Comparison of ENCODE assay signal across 25 cellular contexts in genomic region chr9:99180662-99181061, GRCh38. TPM values are rescaled to one million over a fixed set of nuclear protein-coding genes. Genes with fewer than 3 reads are reported as not detected.
DNase-seq lines count a peak whose midpoint lies in the region; ATAC-seq, FAIRE-seq and TF ChIP-seq lines count a peak whose summit lies in the region.
"Had no signal": no experiment of that assay in that cellular context is flagged by ENCODE, and none has a peak within 500 bp of the region (broad histone marks: within the 10 kb centered on the region; RNA-seq: fewer than 3 reads in every experiment).

No MANE protein-coding gene starts in this region.

- no peak for FAIRE-seq in HepG2 (lab: Jason Lieb, UNC)
- FAIRE-seq: frontal cortex had no signal

- TF ChIP-seq EP300 in HepG2 (IDR thresholded peaks at IDR 0.05; ENCODE audit: low read depth in 2 of 2, low read length in 2 of 2) (no peak), HepG2 (CRISPR knock-in tag; IDR thresholded peaks at IDR 0.05; ENCODE audit: borderline replicate concordance) (no peak), esophagus muscularis mucosa (IDR thresholded peaks at IDR 0.05) (no peak)

- H3K9ac ChIP-seq in HepG2 (ENCODE audit: insufficient read depth, low read depth, low read length): no peak overlapping the region

- H3K36me3 ChIP-seq in HepG2 (replicated peaks in 1 of 2; ENCODE audit: control insufficient read depth in 1 of 2, insufficient read depth in 2 of 2, low read length in 2 of 2): no peaks in the 10 kb centered on the region
- H3K36me3 ChIP-seq in right lobe of liver: no peaks in the 10 kb centered on the region
- no peaks in the 10 kb centered on the region for H3K36me3 ChIP-seq in WERI-Rb-1
- no peaks in the 10 kb centered on the region for H3K36me3 ChIP-seq in esophagus muscularis mucosa
- H3K36me3 ChIP-seq: cardiac muscle cell, esophagus squamous epithelium, thyroid gland had no signal

- H3K4me3 ChIP-seq in HepG2 (replicated peaks in 1 of 3; ENCODE audit: insufficient read depth in 1 of 3, low read depth in 2 of 3, low read length in 3 of 3) (no peak overlapping the region), right lobe of liver (no peak overlapping the region), WERI-Rb-1 (ENCODE audit: low read depth, low read length) (no peak overlapping the region), esophagus muscularis mucosa (no peak overlapping the region)
- H3K4me3 ChIP-seq: cardiac muscle cell, coronary artery, esophagus squamous epithelium, hepatocyte, thyroid gland had no signal

- POLR2A ChIA-PET in HepG2 (lab: Yijun Ruan, JAX): no interaction called here

- ATAC-seq in HepG2: no peak
- no peak for ATAC-seq in right lobe of liver
- no peak for ATAC-seq in GM21529 (IDR thresholded peaks at IDR 0.05; ENCODE audit: unreplicated experiment)
- ATAC-seq: left lobe of liver, SK-N-SH treated with all-trans-retinoic acid at 6 μM for 48 hours had no signal

- no peaks in the 10 kb centered on the region for H4K20me1 ChIP-seq in HepG2 (ENCODE audit: insufficient read depth, low read length)

- DNase-seq in HepG2 (ENCODE audit: low spot score) (no peak), right lobe of liver (no peak), WERI-Rb-1 (no peak), esophagus muscularis mucosa (ENCODE audit: extremely low spot score) (peak; percentile 91), NCI-H446 treated with DMSO at 0.1 percent for 48 hours (lab: John Stamatoyannopoulos, UW) (no peak), glomerular visceral epithelial cell (ENCODE audit: extremely low spot score) (no peak)
- DNase-seq: activated CD8-positive, alpha-beta memory T cell treated with anti-CD3 and anti-CD28 coated beads, Interleukin-2, amount 50 U/mL, for 4 hours; activated naive CD4-positive, alpha-beta T cell; aorta; endodermal cell; esophagus squamous epithelium; immature natural killer cell; mesendoderm; NCI-H1092 treated with DMSO at 0.1 percent for 48 hours; NCI-H187 treated with DMSO at 0.1 percent for 48 hours; NCI-H774; stimulated activated naive CD4-positive, alpha-beta T cell; thyroid gland had no signal

- in situ Hi-C loops in HepG2 (cut with HindIII; ENCODE audit: extremely low pct_ligation_motif_present, low pct_unique_long_range_greater_than_20kb): loop anchor here (10.0 to 25.0 kb wide), 2 partner anchors 624 to 832 kb away; no protein-coding TSS in a partner anchor

- H3K27ac ChIP-seq in HepG2 (ENCODE audit: extremely low read length, insufficient read depth, low read length) (no peak overlapping the region), right lobe of liver (no peak overlapping the region), WERI-Rb-1 (peak overlapping the region; percentile 25; the same call in 1 of the 2 replicates), esophagus muscularis mucosa (replicated peaks in 1 of 4) (no peak overlapping the region)
- H3K27ac ChIP-seq: cardiac muscle cell, coronary artery, esophagus squamous epithelium, hepatocyte, thyroid gland had no signal

- no peaks in the 10 kb centered on the region for H3K79me2 ChIP-seq in HepG2 (ENCODE audit: insufficient read depth, low read length)
- H3K79me2 ChIP-seq: hepatocyte had no signal

- no peaks in the 10 kb centered on the region for H3K9me3 ChIP-seq in HepG2 (ENCODE audit: low read length)
- H3K9me3 ChIP-seq in right lobe of liver: no peaks in the 10 kb centered on the region
- no peaks in the 10 kb centered on the region for H3K9me3 ChIP-seq in WERI-Rb-1 (ENCODE audit: severe bottlenecking)
- H3K9me3 ChIP-seq in esophagus muscularis mucosa: no peaks in the 10 kb centered on the region
- H3K9me3 ChIP-seq: esophagus squamous epithelium, thyroid gland had no signal

- no peak for TF ChIP-seq POLR2A in HepG2 (IDR thresholded peaks at IDR 0.05; ENCODE audit: insufficient read depth in 1 of 2, low read depth in 2 of 2, low read length in 2 of 2)
- no peak for TF ChIP-seq POLR2A in right lobe of liver (IDR thresholded peaks at IDR 0.05)
- TF ChIP-seq POLR2A in esophagus muscularis mucosa (IDR thresholded peaks at IDR 0.05; ENCODE audit: low read depth): no peak

- WGBS in HepG2 (ENCODE audit: low lambda C conversion rate): 34% methylated on average over 6 of the region's 9 CpGs
- 66% methylated on average over 5 of the region's 9 CpGs for WGBS in right lobe of liver (ENCODE audit: insufficient coverage, low coverage, low lambda C conversion rate, missing lambda C conversion rate)
- 87% methylated on average over 9 of the region's 9 CpGs for WGBS in esophagus muscularis mucosa

- H3K4me1 ChIP-seq in HepG2 (ENCODE audit: insufficient read depth, low read length): peaks cover 33% of the 10 kb centered on the region
- H3K4me1 ChIP-seq in right lobe of liver: no peaks in the 10 kb centered on the region
- peaks cover 10 to 15% (median 14%) of the 10 kb centered on the region in 4 donors for H3K4me1 ChIP-seq in esophagus muscularis mucosa

- peak overlapping the region; percentile 28; the same call in 1 of the 2 replicates for H3K4me2 ChIP-seq in HepG2 (ENCODE audit: low read depth, low read length)
- H3K4me2 ChIP-seq: hepatocyte had no signal

- intact Hi-C loops in HepG2 (cut with micrococcal nuclease; ENCODE audit: unreplicated experiment): loop anchor here (5.0 to 10.0 kb wide), 2 partner anchors 84 to 627 kb away; no protein-coding TSS in a partner anchor
- intact Hi-C loops in right lobe of liver (cut with DNase I): no loop called here
- intact Hi-C loops in esophagus muscularis mucosa (cut with DNase I): loop anchor here (10.0 kb wide), 1 partner anchor 1144 kb away; no protein-coding TSS in a partner anchor

- no peak for TF ChIP-seq RAD21 in HepG2 (CRISPR knock-in tag; IDR thresholded peaks at IDR 0.05)

- no TSS peak for BruUV-seq in HepG2 (replicated peaks; lab: Mats Ljungman, UMichigan)

- TF ChIP-seq CTCF in HepG2 (CRISPR knock-in tag; IDR thresholded peaks at IDR 0.05): no peak
- TF ChIP-seq CTCF in right lobe of liver (IDR thresholded peaks at IDR 0.05): no peak
- no peak for TF ChIP-seq CTCF in WERI-Rb-1 (IDR thresholded peaks at IDR 0.05; ENCODE audit: low read depth, low read length)
- TF ChIP-seq CTCF in esophagus muscularis mucosa (IDR thresholded peaks at IDR 0.05): no peak

- H3K27me3 ChIP-seq in HepG2 (ENCODE audit: control insufficient read depth in 1 of 2, insufficient read depth in 2 of 2, low read length in 2 of 2) (peaks cover 0 to 19% of the 10 kb centered on the region in 2 experiments; a peak in 2 of 5 replicates), right lobe of liver (no peaks in the 10 kb centered on the region), WERI-Rb-1 (ENCODE audit: insufficient read depth, low read depth, severe bottlenecking) (no peaks in the 10 kb centered on the region), esophagus muscularis mucosa (no peaks in the 10 kb centered on the region)
- H3K27me3 ChIP-seq: cardiac muscle cell, esophagus squamous epithelium, hepatocyte, thyroid gland had no signal

- CTCF ChIA-PET in HepG2 (lab: Yijun Ruan, JAX; ENCODE audit: low intra/inter-chr PET ratio, low total read pairs): no interaction called here

- H2AFZ ChIP-seq in HepG2 (ENCODE audit: low read length): no peak overlapping the region
- H2AFZ ChIP-seq: hepatocyte had no signal

RNA-seq across cellular contexts. Expression of gene ALG2, which starts 41.1 kb away (rescaled TPM):
- total RNA-seq in HepG2 (2016; rRNA removed; fragmentation: Illumina TruSeq; extraction: Trizol) (29.2 and 46.2 TPM in 2 replicates), right lobe of liver (10 to 100 TPM; 26.2 to 32.6 (median 27.7) TPM), esophagus muscularis mucosa (10 to 100 TPM; 19.5 to 33.4 (median 26.2) TPM)
- 6.4 and 6.9 TPM in 2 replicates for total RNA-seq in HepG2 (2016; cell fraction: cytosol; rRNA removed; fragmentation: Illumina TruSeq; extraction: Trizol; ENCODE audit: low read depth)
- 28.0 and 48.2 TPM in 2 replicates for total RNA-seq in HepG2 (2016; cell fraction: insoluble cytoplasmic fraction; rRNA removed; fragmentation: Illumina TruSeq; extraction: Trizol)
- 16.8 and 17.5 TPM in 2 replicates for total RNA-seq in HepG2 (2016; cell fraction: membrane; rRNA removed; fragmentation: Illumina TruSeq; extraction: Trizol)
- 41.5 and 45.3 TPM in 2 replicates for total RNA-seq in HepG2 (2016; cell fraction: nucleus; rRNA removed; fragmentation: Illumina TruSeq; extraction: Trizol)
- 49.0 and 53.0 TPM in 2 replicates for polyA plus RNA-seq in HepG2 (2011; rRNA removed)
- 35.5 and 46.0 TPM in 2 replicates for polyA plus RNA-seq in HepG2 (2011; cell fraction: cytosol; rRNA removed)
- 30.4 and 38.4 TPM in 2 replicates for polyA plus RNA-seq in HepG2 (2011; cell fraction: nucleus; rRNA removed)
- polyA plus RNA-seq in HepG2 (2012): 38.0 and 38.4 TPM in 2 replicates
- polyA plus RNA-seq in HepG2 (2016; cell fraction: cytosol; fragmentation: Illumina TruSeq; extraction: Trizol; ENCODE audit: low read depth): 5.3 TPM in 2 replicates
- 35.8 and 36.9 TPM in 2 replicates for polyA plus RNA-seq in HepG2 (2016; cell fraction: insoluble cytoplasmic fraction; fragmentation: Illumina TruSeq; extraction: Trizol; ENCODE audit: low read depth)
- 14.4 and 14.5 TPM in 2 replicates for polyA plus RNA-seq in HepG2 (2016; cell fraction: membrane; fragmentation: Illumina TruSeq; extraction: Trizol; ENCODE audit: low read depth)
- polyA plus RNA-seq in HepG2 (2016; cell fraction: nucleus; fragmentation: Illumina TruSeq; extraction: Trizol; ENCODE audit: insufficient read depth, low read depth): 70.1 and 79.7 TPM in 2 replicates
- 29.6 and 56.1 TPM in 2 replicates for polyA minus RNA-seq in HepG2 (2011; rRNA and poly(A)+ RNA removed; ENCODE audit: low replicate concordance)
- polyA minus RNA-seq in HepG2 (2011; cell fraction: cytosol; rRNA and poly(A)+ RNA removed): 20.9 and 26.8 TPM in 2 replicates
- 54.7 and 63.2 TPM in 2 replicates for polyA minus RNA-seq in HepG2 (2011; cell fraction: nucleus; rRNA and poly(A)+ RNA removed)

RNA-seq across cellular contexts. Expression of gene SEC61B, which starts 41.4 kb away (rescaled TPM):
- total RNA-seq in HepG2 (2016; rRNA removed; fragmentation: Illumina TruSeq; extraction: Trizol) (368 and 479 TPM in 2 replicates), right lobe of liver (100 to 1,000 TPM in 5 of 6 experiments, 10 to 100 TPM in 1; 85.1 to 158 (median 131) TPM), esophagus muscularis mucosa (10 to 100 TPM; 53.6 to 67.9 (median 62.9) TPM)
- 129 and 141 TPM in 2 replicates for total RNA-seq in HepG2 (2016; cell fraction: cytosol; rRNA removed; fragmentation: Illumina TruSeq; extraction: Trizol; ENCODE audit: low read depth)
- total RNA-seq in HepG2 (2016; cell fraction: insoluble cytoplasmic fraction; rRNA removed; fragmentation: Illumina TruSeq; extraction: Trizol): 367 and 512 TPM in 2 replicates
- 169 and 170 TPM in 2 replicates for total RNA-seq in HepG2 (2016; cell fraction: membrane; rRNA removed; fragmentation: Illumina TruSeq; extraction: Trizol)
- 168 and 172 TPM in 2 replicates for total RNA-seq in HepG2 (2016; cell fraction: nucleus; rRNA removed; fragmentation: Illumina TruSeq; extraction: Trizol)
- polyA plus RNA-seq in HepG2 (2011; rRNA removed): 181 and 191 TPM in 2 replicates
- polyA plus RNA-seq in HepG2 (2011; cell fraction: cytosol; rRNA removed): 239 and 297 TPM in 2 replicates
- polyA plus RNA-seq in HepG2 (2011; cell fraction: nucleus; rRNA removed): 67.2 TPM in 2 replicates
- polyA plus RNA-seq in HepG2 (2012): 182 and 211 TPM in 2 replicates
- 147 and 170 TPM in 2 replicates for polyA plus RNA-seq in HepG2 (2016; cell fraction: cytosol; fragmentation: Illumina TruSeq; extraction: Trizol; ENCODE audit: low read depth)
- polyA plus RNA-seq in HepG2 (2016; cell fraction: insoluble cytoplasmic fraction; fragmentation: Illumina TruSeq; extraction: Trizol; ENCODE audit: low read depth): 551 and 632 TPM in 2 replicates
- polyA plus RNA-seq in HepG2 (2016; cell fraction: membrane; fragmentation: Illumina TruSeq; extraction: Trizol; ENCODE audit: low read depth): 177 and 191 TPM in 2 replicates
- polyA plus RNA-seq in HepG2 (2016; cell fraction: nucleus; fragmentation: Illumina TruSeq; extraction: Trizol; ENCODE audit: insufficient read depth, low read depth): 294 and 304 TPM in 2 replicates
- 44.6 and 51.8 TPM in 2 replicates for polyA minus RNA-seq in HepG2 (2011; rRNA and poly(A)+ RNA removed; ENCODE audit: low replicate concordance)
- 25.1 and 28.1 TPM in 2 replicates for polyA minus RNA-seq in HepG2 (2011; cell fraction: cytosol; rRNA and poly(A)+ RNA removed)
- polyA minus RNA-seq in HepG2 (2011; cell fraction: nucleus; rRNA and poly(A)+ RNA removed): 58.8 and 62.8 TPM in 2 replicates

Comparison
In these comparisons a context has a peak if more than half of its experiments do, and no peak if none do; other contexts are left out.
1. intact Hi-C loops: an anchor here in HepG2 (5.0 to 10.0 kb wide) and esophagus muscularis mucosa (10.0 kb wide); none called in right lobe of liver.